In the genomic region with DNA sequence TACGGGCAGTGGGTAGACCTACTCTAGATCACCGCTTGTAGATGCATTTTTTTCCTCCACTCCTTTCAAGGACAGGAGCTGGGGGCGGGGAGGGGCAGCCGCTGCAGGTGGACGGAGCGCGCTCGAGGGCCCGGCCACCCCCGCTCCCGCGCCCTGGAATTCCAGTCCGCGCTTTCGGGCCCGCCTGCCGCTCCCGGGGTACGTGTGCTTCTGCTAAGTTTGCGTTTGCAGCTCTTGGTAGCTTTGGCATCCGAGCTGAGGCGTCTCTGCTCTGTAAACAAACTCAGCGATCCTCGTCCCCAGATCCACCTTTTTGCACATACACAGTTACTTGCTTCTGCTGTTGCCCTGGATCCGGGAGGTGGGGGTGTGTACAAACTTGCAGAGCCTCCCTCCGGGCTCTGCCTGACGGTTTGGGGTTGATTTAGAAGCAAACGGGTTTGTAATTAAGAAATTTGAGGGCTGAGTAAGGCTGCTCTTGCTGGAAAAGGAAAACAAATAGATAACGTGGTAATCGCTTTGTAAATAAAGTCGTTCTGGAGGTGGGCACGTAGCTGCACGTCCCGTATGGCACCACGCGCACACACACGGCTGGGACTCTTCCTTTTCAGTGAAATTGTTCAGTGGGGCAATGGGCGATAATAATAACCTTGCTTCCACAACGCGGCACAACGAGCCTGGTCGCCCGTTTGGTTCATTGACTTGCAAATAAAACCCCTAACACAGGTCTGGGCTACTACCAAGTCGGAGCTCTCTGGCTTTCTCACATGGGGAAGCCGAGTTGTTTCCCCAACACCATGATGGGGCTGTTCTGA, we compare ENCODE assay signal across 8 cellular contexts. TPM values are rescaled to one million over a fixed set of nuclear protein-coding genes. Genes with fewer than 3 reads are reported as not detected.
DNase-seq lines count a peak whose midpoint lies in the region; ATAC-seq and TF ChIP-seq lines count a peak whose summit lies in the region.

No MANE protein-coding gene starts in this region.

- ATAC-seq in GM21576 (IDR thresholded peaks at IDR 0.05; ENCODE audit: unreplicated experiment), result peak; percentile 50
- peak; percentile 85 for ATAC-seq in esophagus mucosa

- DNase-seq in DMS153 (lab: John Stamatoyannopoulos, UW), result peak; percentile 95
- DNase-seq in OCI-M2 (lab: John Stamatoyannopoulos, UW; ENCODE audit: unreplicated experiment), result peak; percentile 91
- DNase-seq in activated T-cell treated with anti-CD3 and anti-CD28 coated beads, Interleukin-2, amount 50 U/mL, for 1 hour, result peak; percentile 83
- DNase-seq in stimulated activated CD8-positive, alpha-beta memory T cell treated with anti-CD3 and anti-CD28 coated beads, Interleukin-7, amount 100 ng/mL, for 24 hours (ENCODE audit: low read depth), result peak; percentile 58

- TF ChIP-seq EP300 in Ishikawa (IDR thresholded peaks at IDR 0.05; ENCODE audit: borderline replicate concordance), result peak; percentile 39; the same call in 1 of the 2 replicates

- H3K27me3 ChIP-seq in muscle layer of duodenum (ENCODE audit: low read depth, low read length), result no peaks in the 10 kb centered on the region

- H3K4me1 ChIP-seq in muscle layer of duodenum (ENCODE audit: control insufficient read depth in 1 of 2, insufficient read depth in 2 of 2, low read length in 2 of 2), result peaks cover 5 to 14% of the 10 kb centered on the region in 2 donors

- H3K9me3 ChIP-seq in muscle layer of duodenum (ENCODE audit: control insufficient read depth in 1 of 2, low read length in 2 of 2), result no peaks in the 10 kb centered on the region

- H3K4me3 ChIP-seq in muscle layer of duodenum (ENCODE audit: low read depth in 1 of 2, low read length in 2 of 2), result peak overlapping the region; percentile 99

- H3K36me3 ChIP-seq in muscle layer of duodenum (ENCODE audit: control insufficient read depth in 1 of 2, insufficient read depth in 2 of 2, low read length in 2 of 2), result peaks cover 0 to 18% of the 10 kb centered on the region in 2 donors

- peak overlapping the region; percentile 99 for H3K27ac ChIP-seq in muscle layer of duodenum (ENCODE audit: low read length)

- peak; percentile 18; the same call in 1 of the 2 replicates for TF ChIP-seq RAD21 in Ishikawa (IDR thresholded peaks at IDR 0.05; ENCODE audit: low read depth)

TF ChIP-seq in Ishikawa, 13 proteins besides CTCF, POLR2A, EP300 and RAD21:
- TF ChIP-seq FOXM1 (IDR thresholded peaks at IDR 0.05; ENCODE audit: borderline replicate concordance, low read depth) (no peak), CEBPB (IDR thresholded peaks at IDR 0.05) (no peak), TCF12 (IDR thresholded peaks at IDR 0.05; ENCODE audit: low read depth) (peak; percentile 78), CREB1 (IDR thresholded peaks at IDR 0.05; ENCODE audit: low read depth) (no peak), ZBTB7A (IDR thresholded peaks at IDR 0.05; ENCODE audit: low read depth) (no peak), MAX (IDR thresholded peaks at IDR 0.05) (peak; percentile 72), TEAD4 (IDR thresholded peaks at IDR 0.05) (peak; percentile 67), NFIC (IDR thresholded peaks at IDR 0.05) (no peak; the same call in 1 of the 2 replicates), YY1 (IDR thresholded peaks at IDR 0.05; ENCODE audit: low read depth) (peak; percentile 43; the same call in 1 of the 2 replicates), USF1 (IDR thresholded peaks at IDR 0.05) (0 out of 2 replicates have a peak, but pooled peaks have one; percentile 27), EGR1 (IDR thresholded peaks at IDR 0.05) (peak; percentile 55), TAF1 (IDR thresholded peaks at IDR 0.05; ENCODE audit: low read depth) (peak; percentile 89)
- TF ChIP-seq, protein P1, sequence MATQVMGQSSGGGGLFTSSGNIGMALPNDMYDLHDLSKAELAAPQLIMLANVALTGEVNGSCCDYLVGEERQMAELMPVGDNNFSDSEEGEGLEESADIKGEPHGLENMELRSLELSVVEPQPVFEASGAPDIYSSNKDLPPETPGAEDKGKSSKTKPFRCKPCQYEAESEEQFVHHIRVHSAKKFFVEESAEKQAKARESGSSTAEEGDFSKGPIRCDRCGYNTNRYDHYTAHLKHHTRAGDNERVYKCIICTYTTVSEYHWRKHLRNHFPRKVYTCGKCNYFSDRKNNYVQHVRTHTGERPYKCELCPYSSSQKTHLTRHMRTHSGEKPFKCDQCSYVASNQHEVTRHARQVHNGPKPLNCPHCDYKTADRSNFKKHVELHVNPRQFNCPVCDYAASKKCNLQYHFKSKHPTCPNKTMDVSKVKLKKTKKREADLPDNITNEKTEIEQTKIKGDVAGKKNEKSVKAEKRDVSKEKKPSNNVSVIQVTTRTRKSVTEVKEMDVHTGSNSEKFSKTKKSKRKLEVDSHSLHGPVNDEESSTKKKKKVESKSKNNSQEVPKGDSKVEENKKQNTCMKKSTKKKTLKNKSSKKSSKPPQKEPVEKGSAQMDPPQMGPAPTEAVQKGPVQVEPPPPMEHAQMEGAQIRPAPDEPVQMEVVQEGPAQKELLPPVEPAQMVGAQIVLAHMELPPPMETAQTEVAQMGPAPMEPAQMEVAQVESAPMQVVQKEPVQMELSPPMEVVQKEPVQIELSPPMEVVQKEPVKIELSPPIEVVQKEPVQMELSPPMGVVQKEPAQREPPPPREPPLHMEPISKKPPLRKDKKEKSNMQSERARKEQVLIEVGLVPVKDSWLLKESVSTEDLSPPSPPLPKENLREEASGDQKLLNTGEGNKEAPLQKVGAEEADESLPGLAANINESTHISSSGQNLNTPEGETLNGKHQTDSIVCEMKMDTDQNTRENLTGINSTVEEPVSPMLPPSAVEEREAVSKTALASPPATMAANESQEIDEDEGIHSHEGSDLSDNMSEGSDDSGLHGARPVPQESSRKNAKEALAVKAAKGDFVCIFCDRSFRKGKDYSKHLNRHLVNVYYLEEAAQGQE (IDR thresholded peaks at IDR 0.05; ENCODE audit: low read depth), result no peak

RNA-seq across cellular contexts. Expression of gene CITED2, which starts 1.0 kb away (rescaled TPM):
- 27.3 TPM for total RNA-seq in esophagus mucosa

Comparison
In these comparisons a context has a peak if more than half of its experiments do, and no peak if none do; other contexts are left out.
1. Peak in every context shown above with its lines: DNase-seq, ATAC-seq, H3K4me3 ChIP-seq and H3K27ac ChIP-seq.